In the genomic region with DNA sequence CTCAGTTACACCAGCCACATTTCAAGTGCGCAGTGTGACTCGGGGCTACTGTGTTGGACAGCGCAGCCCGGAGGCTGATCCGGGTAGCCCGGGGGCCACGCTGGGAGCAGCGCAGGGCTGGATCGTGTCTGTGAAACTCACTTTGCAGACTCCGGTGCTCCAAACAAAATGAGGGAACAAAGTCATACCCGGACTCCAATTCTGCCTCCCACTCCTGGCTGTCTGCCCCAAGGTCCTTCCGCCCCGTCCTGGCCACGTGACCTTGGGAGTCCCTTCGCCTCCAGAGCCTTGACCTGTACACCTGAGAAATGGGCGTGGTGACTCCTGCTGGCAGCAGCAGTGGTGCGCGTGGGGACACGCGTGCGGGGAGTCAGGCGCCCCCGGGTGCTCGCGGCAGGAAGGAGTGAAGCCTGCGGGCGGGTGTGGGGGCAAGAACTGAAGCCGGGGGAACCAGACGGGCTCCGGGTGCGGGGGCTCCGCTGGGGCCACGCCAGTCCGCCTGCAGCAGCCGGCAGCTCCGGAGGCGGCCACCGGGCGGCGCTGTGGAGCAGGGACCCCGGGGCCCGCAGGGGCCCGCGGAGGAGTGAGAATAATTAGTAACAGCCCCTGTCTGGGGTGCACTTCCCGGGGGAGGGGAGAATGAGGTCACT, we compare ENCODE assay signal across 9 cellular contexts. TPM values are rescaled to one million over a fixed set of nuclear protein-coding genes. Genes with fewer than 3 reads are reported as not detected.
DNase-seq lines count a peak whose midpoint lies in the region; ATAC-seq and TF ChIP-seq lines count a peak whose summit lies in the region.
"Had no signal": no experiment of that assay in that cellular context is flagged by ENCODE, and none has a peak within 500 bp of the region (broad histone marks: within the 10 kb centered on the region; RNA-seq: fewer than 3 reads in every experiment).

No MANE protein-coding gene starts in this region.

- no peaks in the 10 kb centered on the region for H3K9me3 ChIP-seq in skeletal muscle tissue (ENCODE audit: control insufficient read depth in 3 of 3, low read length in 3 of 3)

- POLR2A ChIA-PET in BJ (lab: Charles Lee), result no interaction called here

- no peak for ATAC-seq in HG03135 (IDR thresholded peaks at IDR 0.05; ENCODE audit: unreplicated experiment)

- CTCF ChIA-PET in BJ (lab: Yijun Ruan, JAX), result interaction anchor here (0.7 to 2.3 kb wide), 7 partner anchors 10 to 193 kb away, joined by 3 to 15 read pairs (median 5); no protein-coding TSS in a partner anchor

- H3K27me3 ChIP-seq in BJ (ENCODE audit: control insufficient read depth, insufficient read depth, low read length) (0 out of 2 replicates have a peak, but pooled peaks cover 3% of the 10 kb centered on the region), skeletal muscle tissue (ENCODE audit: control insufficient read depth in 3 of 3, insufficient read depth in 3 of 3, low read length in 3 of 3) (peaks cover 0 to 4% (median 2%) of the 10 kb centered on the region in 3 donors)

- DNase-seq in BJ (ENCODE audit: low read depth) (no peak), LNCaP clone FGC (ENCODE audit: low read depth) (no peak), cardiac septum (ENCODE audit: low spot score) (peak; percentile 75), ACHN (no peak), NCI-H2196 (lab: John Stamatoyannopoulos, UW; ENCODE audit: unreplicated experiment) (no peak)
- DNase-seq in activated T-helper 9 cell treated with anti-CD3 and anti-CD28 coated beads, Interleukin-2, amount 50 U/mL, for 16 hours (ENCODE audit: low read depth), result peak; percentile 18

- intact Hi-C loops in cardiac septum (cut with DNase I), result loop anchor here (5.0 to 10.0 kb wide), 2 partner anchors 52 to 160 kb away; a partner anchor contains a TSS

- H3K27ac ChIP-seq in skeletal muscle tissue (ENCODE audit: low read depth, low read length), result no peak overlapping the region

- H3K9ac ChIP-seq in skeletal muscle tissue (ENCODE audit: low read depth in 1 of 3, low read length in 3 of 3), result peak overlapping the region in 1 of 3 donors; percentile 16

- TF ChIP-seq CTCF in BJ (IDR thresholded peaks at IDR 0.05; ENCODE audit: insufficient read depth, low read depth, low read length) (peak; percentile 62), LNCaP clone FGC (IDR thresholded peaks at IDR 0.05; ENCODE audit: control insufficient read depth, extremely low read depth, insufficient read depth) (peak; percentile 15; the same call in 1 of the 2 replicates)

- peaks cover 5 to 14% (median 11%) of the 10 kb centered on the region in 3 donors for H3K4me1 ChIP-seq in skeletal muscle tissue (ENCODE audit: control insufficient read depth in 3 of 3, insufficient read depth in 3 of 3, low read length in 3 of 3)

- H3K4me3 ChIP-seq in BJ (ENCODE audit: low read depth, low read length), result no peak overlapping the region
- no peak overlapping the region for H3K4me3 ChIP-seq in LNCaP clone FGC (ENCODE audit: low read depth, low read length)
- H3K4me3 ChIP-seq in skeletal muscle tissue (ENCODE audit: low read length in 3 of 3), result peak overlapping the region; percentile 35 to 49 (median 48)

- in situ Hi-C loops in ACHN (cut with HindIII; ENCODE audit: low pct_ligation_motif_present, low pct_unique_long_range_greater_than_20kb, low sequenced_read_pairs), result no loop called here

- H3K36me3 ChIP-seq in BJ (ENCODE audit: control insufficient read depth, insufficient read depth, low read length) (no peaks in the 10 kb centered on the region), skeletal muscle tissue (ENCODE audit: control insufficient read depth in 3 of 3, insufficient read depth in 3 of 3, low read length in 3 of 3) (no peaks in the 10 kb centered on the region)

RNA-seq across cellular contexts. Expression of a gene that starts 42.4 kb away (rescaled TPM):
- not detected in 2 replicates for polyA plus RNA-seq in BJ (2011; rRNA removed)
- polyA minus RNA-seq in BJ (2011; rRNA and poly(A)+ RNA removed), result not detected in 2 replicates
- total RNA-seq in cardiac septum (67.8 TPM), skeletal muscle tissue (not detected)
- total RNA-seq: dermis microvascular lymphatic vessel endothelial cell had no signal

RNA-seq across cellular contexts. Expression of a gene that starts 55.3 kb away (rescaled TPM):
- polyA plus RNA-seq in BJ (2011; rRNA removed), result 150 and 222 TPM in 2 replicates
- 63.3 and 103 TPM in 2 replicates for polyA minus RNA-seq in BJ (2011; rRNA and poly(A)+ RNA removed)
- total RNA-seq in cardiac septum (18.2 TPM), skeletal muscle tissue (32.9 TPM)

Comparison
In these comparisons a context has a peak if more than half of its experiments do, and no peak if none do; other contexts are left out.
1. DNase-seq: peak in activated T-helper 9 cell treated with anti-CD3 and anti-CD28 coated beads, Interleukin-2, amount 50 U/mL, for 16 hours (single experiment) and cardiac septum (single experiment); none in BJ (single experiment), LNCaP clone FGC (single experiment), ACHN (single experiment) and NCI-H2196 (single experiment).
2. H3K4me3 ChIP-seq: peak in skeletal muscle tissue (3 of 3); none in BJ (single experiment) and LNCaP clone FGC (single experiment).
3. RNA of a gene that starts 42.4 kb away (total RNA-seq): 67.8 TPM in cardiac septum (single experiment); not detected in skeletal muscle tissue (single experiment); every median in the first group is over 10 times any median in the second.